In genomic region chr5:10140195-10140973, GRCh38 we compare ENCODE assay signal across 10 cellular contexts.
A peak's percentile ranks its signal among the peaks of the same experiment; 100 is the strongest.
DNase-seq lines count a peak whose midpoint lies in the region; ATAC-seq, FAIRE-seq and TF ChIP-seq lines count a peak whose summit lies in the region.
"Had no signal": no experiment of that assay in that cellular context is flagged by ENCODE, and none has a peak within 500 bp of the region (broad histone marks: within the 10 kb centered on the region; RNA-seq: fewer than 3 reads in every experiment).

No MANE protein-coding gene starts in this region.

- no peak for TF ChIP-seq RAD21 in GM12878 (IDR thresholded peaks at IDR 0.05; ENCODE audit: insufficient read depth, low read depth, low read length)

- H3K4me3 ChIP-seq in Caco-2 (ENCODE audit: low read depth, low read length) (no peak overlapping the region), GM12878 (no peak overlapping the region), mesendoderm (ENCODE audit: low read length) (no peak overlapping the region)

- no peak overlapping the region for H2AFZ ChIP-seq in GM12878 (ENCODE audit: control insufficient read depth, low read depth, low read length)

- H4K20me1 ChIP-seq in GM12878 (ENCODE audit: control insufficient read depth, insufficient read depth), result no peaks in the 10 kb centered on the region

- no peak overlapping the region for H3K27ac Mint-ChIP-seq in Caco-2 (ENCODE audit: unreplicated experiment)
- H3K27ac Mint-ChIP-seq: activated naive CD8-positive, alpha-beta T cell had no signal

- H3K79me1 ChIP-seq in mesendoderm (ENCODE audit: low read length), result no peaks in the 10 kb centered on the region

- TF ChIP-seq CTCF in Caco-2 (IDR thresholded peaks at IDR 0.05; ENCODE audit: insufficient read depth in 1 of 2, low read depth in 1 of 2, low read length in 1 of 2, severe bottlenecking in 1 of 2, unreplicated experiment in 1 of 2) (peak; percentile 41 to 51), GM12878 (IDR thresholded peaks at IDR 0.05 in 2 of 3, conservative IDR thresholded peaks at IDR 0.05 in 1 of 3; ENCODE audit: control insufficient read depth in 2 of 3, extremely low read depth in 1 of 3, insufficient read depth in 1 of 3, low read depth in 3 of 3, low read length in 3 of 3) (peak in 2 of 3 experiments; percentile 3 to 12; a peak in 1 of 6 replicates)

- H3K4ac ChIP-seq in mesendoderm (ENCODE audit: low read depth, low read length), result no peak overlapping the region

- H2AK5ac ChIP-seq in mesendoderm (ENCODE audit: low read length), result no peak overlapping the region

- no peak overlapping the region for H3K18ac ChIP-seq in mesendoderm (ENCODE audit: low read length)

- no peak overlapping the region for H4K5ac ChIP-seq in mesendoderm (ENCODE audit: low read length)

- ATAC-seq in GM12878 (peak; percentile 48), HG03571 (IDR thresholded peaks at IDR 0.05; ENCODE audit: unreplicated experiment) (no peak), HG02981 (IDR thresholded peaks at IDR 0.05; ENCODE audit: unreplicated experiment) (no peak), HG03039 (IDR thresholded peaks at IDR 0.05; ENCODE audit: unreplicated experiment) (no peak)

- no peak overlapping the region for H2BK15ac ChIP-seq in mesendoderm (replicated peaks; ENCODE audit: low read depth)

- H3K36me3 Mint-ChIP-seq in Caco-2 (ENCODE audit: insufficient read depth, unreplicated experiment), result no peaks in the 10 kb centered on the region
- H3K36me3 Mint-ChIP-seq: activated naive CD8-positive, alpha-beta T cell had no signal

- TF ChIP-seq POLR2A in GM12878 (IDR thresholded peaks at IDR 0.05; ENCODE audit: low read depth, low read length), result no peak

- no peak overlapping the region for H2BK5ac ChIP-seq in mesendoderm (ENCODE audit: low read length)

- no peak overlapping the region for H3K56ac ChIP-seq in mesendoderm (ENCODE audit: low read length)

- RAD21 ChIA-PET in GM12878 (lab: Charles Lee; ENCODE audit: unreplicated experiment), result no interaction called here

- H3K27me3 ChIP-seq in Caco-2 (replicated peaks; ENCODE audit: control insufficient read depth, insufficient read depth, low read length) (no peaks in the 10 kb centered on the region), GM12878 (replicated peaks in 1 of 2; ENCODE audit: control insufficient read depth in 2 of 2, insufficient read depth in 2 of 2, low read length in 1 of 2) (no peaks in the 10 kb centered on the region), mesendoderm (ENCODE audit: insufficient read depth, low read length, poor library complexity) (no peaks in the 10 kb centered on the region)

- no peaks in the 10 kb centered on the region for H3K4me1 Mint-ChIP-seq in Caco-2 (ENCODE audit: low read depth, unreplicated experiment)

- no peak for TF ChIP-seq EP300 in GM12878 (IDR thresholded peaks at IDR 0.05; ENCODE audit: borderline replicate concordance in 1 of 2, control insufficient read depth in 1 of 2, low read depth in 2 of 2, low read length in 2 of 2)

- DNase-seq in Caco-2 (peak; percentile 41 to 52), HS-27A (ENCODE audit: low read depth) (peak; percentile 12), GM12878 (ENCODE audit: low read depth, low spot score) (no peak), mesendoderm (peak; percentile 56), NCI-H226 (no peak)
- DNase-seq: hippocampal formation had no signal

- H3K27me3 Mint-ChIP-seq in Caco-2 (ENCODE audit: insufficient read depth, unreplicated experiment), result no peaks in the 10 kb centered on the region
- H3K27me3 Mint-ChIP-seq: activated naive CD8-positive, alpha-beta T cell had no signal

- POLR2A ChIA-PET in Caco-2 (lab: Charles Lee), result no interaction called here
- POLR2A ChIA-PET in GM12878 (lab: Charles Lee), result no interaction called here

- no peak overlapping the region for H3K27ac ChIP-seq in GM12878 (ENCODE audit: control insufficient read depth, insufficient read depth)
- no peak overlapping the region for H3K27ac ChIP-seq in mesendoderm (ENCODE audit: low read depth, low read length)

- no peak overlapping the region for H2BK120ac ChIP-seq in mesendoderm (ENCODE audit: low read depth, low read length)

- H3K36me3 ChIP-seq in Caco-2 (ENCODE audit: control insufficient read depth, insufficient read depth, low read length) (no peaks in the 10 kb centered on the region), GM12878 (ENCODE audit: control insufficient read depth in 2 of 2, insufficient read depth in 2 of 2, low read length in 1 of 2) (no peaks in the 10 kb centered on the region), mesendoderm (ENCODE audit: control insufficient read depth, insufficient read depth, low read length) (no peaks in the 10 kb centered on the region)

- H3K4me2 ChIP-seq in GM12878 (ENCODE audit: control insufficient read depth, insufficient read depth) (no peak overlapping the region), mesendoderm (ENCODE audit: low read length) (no peak overlapping the region)

- no peak overlapping the region for H3K9ac ChIP-seq in GM12878 (ENCODE audit: control insufficient read depth, insufficient read depth, low read length)
- no peak overlapping the region for H3K9ac ChIP-seq in mesendoderm (ENCODE audit: low read length)

- no peaks in the 10 kb centered on the region for H3K9me3 ChIP-seq in Caco-2
- no peaks in the 10 kb centered on the region; the same call in 2 of the 3 replicates for H3K9me3 ChIP-seq in GM12878 (replicated peaks; ENCODE audit: control insufficient read depth, insufficient read depth, low read length)

- H4K8ac ChIP-seq in mesendoderm (ENCODE audit: low read depth, low read length), result no peak overlapping the region

- no peaks in the 10 kb centered on the region for H3K79me2 ChIP-seq in GM12878 (ENCODE audit: control insufficient read depth, insufficient read depth, low read length)
- no peaks in the 10 kb centered on the region for H3K79me2 ChIP-seq in mesendoderm (ENCODE audit: control insufficient read depth, insufficient read depth, low read length)

- CTCF ChIA-PET in Caco-2 (lab: Charles Lee) (no interaction called here), GM12878 (lab: Yijun Ruan, JAX) (no interaction called here)

- H3K4me3 Mint-ChIP-seq in Caco-2 (ENCODE audit: unreplicated experiment), result no peak overlapping the region
- H3K4me3 Mint-ChIP-seq: activated naive CD8-positive, alpha-beta T cell had no signal

- no peak for FAIRE-seq in GM12878 (lab: Jason Lieb, UNC)

- intact Hi-C loops in Caco-2 (cut with micrococcal nuclease; ENCODE audit: unreplicated experiment) (loop anchor here (1.0 to 10.0 kb wide), 2 partner anchors 93 to 516 kb away; no protein-coding TSS in a partner anchor), GM12878 (cut with micrococcal nuclease; ENCODE audit: unreplicated experiment) (no loop called here)

- SMC1A ChIA-PET in GM12878 (lab: Charles Lee; ENCODE audit: uncharacterized antibody, unreplicated experiment), result no interaction called here

- WGBS in GM12878 (ENCODE audit: insufficient coverage, insufficient replicate concordance, low lambda C conversion rate, missing lambda C conversion rate), result 36% methylated on average over 5 of the region's 5 CpGs
- WGBS in mesendoderm (ENCODE audit: extremely low coverage, insufficient coverage, low lambda C conversion rate), result no CpG with 5 or more reads among the region's 5 CpGs

- in situ Hi-C loops in GM12878 (cut with MboI), result no loop called here

- BruUV-seq in Caco-2 (replicated peaks; lab: Mats Ljungman, UMichigan), result no TSS peak
- BruUV-seq in GM12878 (replicated peaks; lab: Mats Ljungman, UMichigan), result no TSS peak

- no peak overlapping the region for H3K23ac ChIP-seq in mesendoderm (ENCODE audit: low read length)

- H3K9me3 Mint-ChIP-seq in Caco-2 (ENCODE audit: unreplicated experiment), result no peaks in the 10 kb centered on the region

- H3K4me1 ChIP-seq in Caco-2 (no peaks in the 10 kb centered on the region), GM12878 (ENCODE audit: control insufficient read depth, insufficient read depth, low read length) (no peaks in the 10 kb centered on the region), mesendoderm (ENCODE audit: control insufficient read depth, low read depth, low read length) (no peaks in the 10 kb centered on the region)

TF ChIP-seq in GM12878, 131 proteins besides CTCF, POLR2A, EP300 and RAD21:
- no peak for TF ChIP-seq STAT3 (IDR thresholded peaks at IDR 0.05; ENCODE audit: low read depth, low read length)
- TF ChIP-seq CBX3 (IDR thresholded peaks at IDR 0.05; ENCODE audit: borderline replicate concordance, low read depth), result no peak
- no peak for TF ChIP-seq GATAD2B (conservative IDR thresholded peaks at IDR 0.05; ENCODE audit: low read depth)
- TF ChIP-seq PAX5 (IDR thresholded peaks at IDR 0.05; ENCODE audit: borderline replicate concordance, low read depth, low read length), result no peak
- no peak for TF ChIP-seq MTA3 (IDR thresholded peaks at IDR 0.05; ENCODE audit: borderline replicate concordance, low read length)
- no peak for TF ChIP-seq ZNF274 (IDR thresholded peaks at IDR 0.05; ENCODE audit: insufficient read depth, insufficient read length)
- no peak for TF ChIP-seq RAD51 (IDR thresholded peaks at IDR 0.05)
- no peak for TF ChIP-seq PBX3 (IDR thresholded peaks at IDR 0.05; ENCODE audit: insufficient replicate concordance, low read depth, low read length)
- no peak for TF ChIP-seq EGR1 (IDR thresholded peaks at IDR 0.05; ENCODE audit: borderline replicate concordance in 1 of 2, low read depth in 2 of 2, low read length in 2 of 2)
- no peak for TF ChIP-seq DPF2 (IDR thresholded peaks at IDR 0.05)
- TF ChIP-seq SMAD5 (IDR thresholded peaks at IDR 0.05; ENCODE audit: low read depth), result no peak
TF ChIP-seq in GM12878: peak in this region for 0.

Comparison
In these comparisons a context has a peak if more than half of its experiments do, and no peak if none do; other contexts are left out.
1. DNase-seq: peak in Caco-2 (2 of 2), HS-27A (single experiment) and mesendoderm (single experiment); none in GM12878 (single experiment) and NCI-H226 (single experiment).